Comparison of ENCODE assay signal across 8 cellular contexts in the genomic region with DNA sequence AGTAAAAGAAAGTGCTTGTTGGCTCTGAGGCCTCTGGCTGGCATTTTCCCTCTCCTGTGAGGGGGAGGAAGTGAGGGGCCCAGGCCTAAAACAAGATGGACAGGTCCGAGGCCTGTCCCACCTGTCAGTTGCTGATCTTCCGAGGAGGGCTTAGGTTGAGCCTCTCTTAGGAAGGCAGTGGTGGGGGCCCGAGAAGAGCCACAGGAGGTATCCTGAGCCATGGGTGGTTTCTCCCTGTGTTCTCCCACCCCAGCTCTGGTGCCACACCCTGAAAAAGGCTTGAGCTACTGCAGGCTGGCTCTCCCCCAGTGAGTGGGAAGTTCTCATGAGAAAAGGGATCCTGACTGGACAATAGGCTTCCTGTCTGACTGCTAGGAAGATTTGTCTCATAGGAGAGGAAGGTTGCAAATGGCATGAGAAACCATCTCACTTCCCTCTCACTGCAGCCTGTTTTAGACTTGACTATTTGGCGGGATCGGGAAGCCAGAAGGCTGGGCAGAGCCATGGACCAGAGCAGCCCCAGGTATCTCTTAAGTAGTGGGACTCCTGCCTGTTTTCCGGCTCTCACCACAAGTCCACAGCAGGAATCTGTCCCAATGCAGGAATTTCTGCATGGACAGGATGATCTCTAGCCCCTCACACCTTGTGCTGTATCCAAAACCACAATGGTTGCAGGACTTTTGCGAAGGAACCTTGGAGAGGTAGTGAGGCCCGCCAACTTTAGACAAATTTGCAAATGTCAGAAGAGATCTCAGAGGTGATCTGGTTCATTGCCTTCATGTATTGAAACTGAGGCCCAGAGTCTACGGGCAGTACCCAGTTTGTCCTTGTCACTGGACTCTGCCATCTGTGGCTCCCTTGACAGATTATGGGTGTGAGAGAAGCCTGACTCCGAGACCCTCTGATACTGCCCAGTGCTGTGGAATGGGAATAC.
DNase-seq lines count a peak whose midpoint lies in the region; ATAC-seq and TF ChIP-seq lines count a peak whose summit lies in the region.

No MANE protein-coding gene starts in this region.

- no peak overlapping the region for H3K4me3 Mint-ChIP-seq in activated naive CD8-positive, alpha-beta T cell
- no peak overlapping the region for H3K4me3 Mint-ChIP-seq in activated naive CD8-positive, alpha-beta T cell treated with anti-CD3 and anti-CD28 coated beads for 36 hours

- H3K9me3 ChIP-seq in ascending aorta: no peaks in the 10 kb centered on the region
- no peaks in the 10 kb centered on the region for H3K9me3 ChIP-seq in lower lobe of right lung
- no peaks in the 10 kb centered on the region for H3K9me3 ChIP-seq in aorta (ENCODE audit: control insufficient read depth, low read length)

- peaks cover 76% of the 10 kb centered on the region for H3K4me1 Mint-ChIP-seq in activated naive CD8-positive, alpha-beta T cell (ENCODE audit: low read depth)
- peaks cover 64% of the 10 kb centered on the region for H3K4me1 Mint-ChIP-seq in activated naive CD8-positive, alpha-beta T cell treated with anti-CD3 and anti-CD28 coated beads for 36 hours

- intact Hi-C loops in ascending aorta (cut with DNase I): no loop called here
- intact Hi-C loops in lower lobe of right lung (cut with DNase I): no loop called here
- intact Hi-C loops in aorta (cut with DNase I): no loop called here

- H3K27ac ChIP-seq in ascending aorta (peak overlapping the region; percentile 28 to 43), lower lobe of right lung (peak overlapping the region; percentile 74), aorta (ENCODE audit: low read depth in 1 of 2, low read length in 2 of 2) (no peak overlapping the region), coronary artery (peak overlapping the region in 1 of 2 donors; percentile 58)

- H3K9me3 Mint-ChIP-seq in activated naive CD8-positive, alpha-beta T cell (ENCODE audit: low read depth): no peaks in the 10 kb centered on the region
- H3K9me3 Mint-ChIP-seq in activated naive CD8-positive, alpha-beta T cell treated with anti-CD3 and anti-CD28 coated beads for 36 hours: no peaks in the 10 kb centered on the region

- ATAC-seq in lower lobe of right lung: peak; percentile 40 to 47
- ATAC-seq in aorta (ENCODE audit: low FRiP score): peak; percentile 41

- no peak overlapping the region for H3K4me3 ChIP-seq in ascending aorta
- no peak overlapping the region for H3K4me3 ChIP-seq in lower lobe of right lung
- no peak overlapping the region for H3K4me3 ChIP-seq in aorta (ENCODE audit: low read length in 2 of 2)
- H3K4me3 ChIP-seq in coronary artery: no peak overlapping the region

- H3K36me3 ChIP-seq in ascending aorta: no peaks in the 10 kb centered on the region
- H3K36me3 ChIP-seq in lower lobe of right lung: no peaks in the 10 kb centered on the region
- no peaks in the 10 kb centered on the region for H3K36me3 ChIP-seq in aorta (ENCODE audit: control insufficient read depth in 1 of 2, insufficient read depth in 2 of 2, low read length in 1 of 2)

- 91 to 96% methylated on average over 10 of the region's 10 CpGs for WGBS in aorta, 2 donors

- TF ChIP-seq CTCF in ascending aorta (IDR thresholded peaks at IDR 0.05) (no peak), lower lobe of right lung (IDR thresholded peaks at IDR 0.05) (no peak), coronary artery (IDR thresholded peaks at IDR 0.05) (no peak)

- H3K27me3 ChIP-seq in ascending aorta (no peaks in the 10 kb centered on the region), lower lobe of right lung (ENCODE audit: low read depth) (no peaks in the 10 kb centered on the region), aorta (ENCODE audit: control insufficient read depth in 1 of 2, insufficient read depth in 2 of 2, low read length in 1 of 2) (no peaks in the 10 kb centered on the region)

- no peak for DNase-seq in activated naive CD8-positive, alpha-beta T cell treated with anti-CD3 and anti-CD28 coated beads for 36 hours
- DNase-seq in ascending aorta (ENCODE audit: low spot score in 2 of 2) (no peak), lower lobe of right lung (no peak), aorta (no peak), T1000 (lab: John Stamatoyannopoulos, UW) (no peak), coronary artery (ENCODE audit: low spot score) (no peak), Ammon's horn (ENCODE audit: low spot score) (no peak)

- peaks cover 3% of the 10 kb centered on the region for H3K36me3 Mint-ChIP-seq in activated naive CD8-positive, alpha-beta T cell
- peaks cover 33% of the 10 kb centered on the region for H3K36me3 Mint-ChIP-seq in activated naive CD8-positive, alpha-beta T cell treated with anti-CD3 and anti-CD28 coated beads for 36 hours

- peak overlapping the region; percentile 30 for H3K27ac Mint-ChIP-seq in activated naive CD8-positive, alpha-beta T cell
- no peak overlapping the region for H3K27ac Mint-ChIP-seq in activated naive CD8-positive, alpha-beta T cell treated with anti-CD3 and anti-CD28 coated beads for 36 hours

- peaks cover 5 to 27% of the 10 kb centered on the region in 2 donors for H3K4me1 ChIP-seq in ascending aorta
- peaks cover 82% of the 10 kb centered on the region for H3K4me1 ChIP-seq in lower lobe of right lung
- H3K4me1 ChIP-seq in aorta (ENCODE audit: control insufficient read depth in 1 of 2, insufficient read depth in 2 of 2, low read length in 2 of 2): no peaks in the 10 kb centered on the region

- no peaks in the 10 kb centered on the region for H3K27me3 Mint-ChIP-seq in activated naive CD8-positive, alpha-beta T cell
- H3K27me3 Mint-ChIP-seq in activated naive CD8-positive, alpha-beta T cell treated with anti-CD3 and anti-CD28 coated beads for 36 hours: no peaks in the 10 kb centered on the region

Comparison
In these comparisons a context has a peak if more than half of its experiments do, and no peak if none do; other contexts are left out.
1. H3K27ac ChIP-seq: peak in ascending aorta (2 of 2) and lower lobe of right lung (single experiment); none in aorta (0 of 2).